Comparison of ENCODE assay signal across 32 cellular contexts in the genomic region with DNA sequence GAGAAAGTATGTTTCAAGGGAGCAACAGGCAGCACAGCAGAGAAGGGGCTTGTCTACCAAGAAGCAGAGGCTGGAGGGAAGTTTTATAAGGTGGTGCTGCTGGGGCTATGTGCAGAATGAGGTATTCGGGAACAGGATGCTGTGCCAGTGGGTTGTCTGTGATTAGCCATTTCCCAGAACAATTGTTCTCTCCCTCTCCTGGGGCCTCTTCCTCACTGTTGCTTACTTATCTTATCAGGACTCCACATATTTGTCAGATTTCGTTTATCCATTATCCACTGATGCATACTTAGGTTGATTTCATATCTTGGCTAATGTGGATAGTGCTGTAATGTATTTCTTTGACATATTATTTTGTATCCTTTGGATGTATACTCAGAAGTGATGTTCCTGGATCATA.
DNase-seq lines count a peak whose midpoint lies in the region; ATAC-seq and TF ChIP-seq lines count a peak whose summit lies in the region.
"Had no signal": no experiment of that assay in that cellular context is flagged by ENCODE, and none has a peak within 500 bp of the region (broad histone marks: within the 10 kb centered on the region; RNA-seq: fewer than 3 reads in every experiment).

No MANE protein-coding gene starts in this region.

- no peaks in the 10 kb centered on the region for H3K27me3 ChIP-seq in testis
- H3K27me3 ChIP-seq: colonic mucosa, pancreas had no signal

- peaks cover 14% of the 10 kb centered on the region for H3K27me3 Mint-ChIP-seq in activated CD8-positive, alpha-beta T cell treated with anti-CD3 and anti-CD28 coated beads, Interleukin-2, amount 10 ng/mL, durations not matched to agents 7 days and 5 days (ENCODE audit: low read depth)
- H3K27me3 Mint-ChIP-seq in activated CD8-positive, alpha-beta T cell treated with anti-CD3 and anti-CD28 coated beads for 36 hours: peaks cover 12% of the 10 kb centered on the region
- no peaks in the 10 kb centered on the region for H3K27me3 Mint-ChIP-seq in chondrocyte (ENCODE audit: low read depth)
- H3K27me3 Mint-ChIP-seq in effector memory CD8-positive, alpha-beta T cell: peaks cover 38 to 76% of the 10 kb centered on the region in 2 donors

- no peaks in the 10 kb centered on the region for H3K36me3 ChIP-seq in testis (ENCODE audit: low read depth, missing control alignments)
- H3K36me3 ChIP-seq: colonic mucosa, pancreas, thoracic aorta had no signal

- no peak for TF ChIP-seq POLR2A in testis (IDR thresholded peaks at IDR 0.05)

- no peak overlapping the region for H3K27ac ChIP-seq in testis
- H3K27ac ChIP-seq: colonic mucosa, pancreas, SK-N-MC, skin epidermis, thoracic aorta had no signal

- no peaks in the 10 kb centered on the region for H3K36me3 Mint-ChIP-seq in activated CD8-positive, alpha-beta T cell treated with anti-CD3 and anti-CD28 coated beads, Interleukin-2, amount 10 ng/mL, durations not matched to agents 7 days and 5 days (ENCODE audit: low read depth)
- no peaks in the 10 kb centered on the region for H3K36me3 Mint-ChIP-seq in activated CD8-positive, alpha-beta T cell treated with anti-CD3 and anti-CD28 coated beads for 36 hours (ENCODE audit: low read depth)
- H3K36me3 Mint-ChIP-seq in chondrocyte (ENCODE audit: low read depth): peaks cover 3% of the 10 kb centered on the region
- no peaks in the 10 kb centered on the region for H3K36me3 Mint-ChIP-seq in effector memory CD8-positive, alpha-beta T cell (ENCODE audit: insufficient read depth)
- H3K36me3 Mint-ChIP-seq: activated naive CD8-positive, alpha-beta T cell had no signal

- TF ChIP-seq CTCF in activated CD8-positive, alpha-beta T cell treated with anti-CD3 and anti-CD28 coated beads for 36 hours (IDR thresholded peaks at IDR 0.05): no peak
- TF ChIP-seq CTCF in chondrocyte (IDR thresholded peaks at IDR 0.05): no peak
- TF ChIP-seq CTCF in testis (IDR thresholded peaks at IDR 0.05): no peak

- H3K4me1 Mint-ChIP-seq in activated CD8-positive, alpha-beta T cell treated with anti-CD3 and anti-CD28 coated beads, Interleukin-2, amount 10 ng/mL, durations not matched to agents 7 days and 5 days (ENCODE audit: low read depth): no peaks in the 10 kb centered on the region
- H3K4me1 Mint-ChIP-seq in activated CD8-positive, alpha-beta T cell treated with anti-CD3 and anti-CD28 coated beads for 36 hours (ENCODE audit: low read depth): no peaks in the 10 kb centered on the region
- peaks cover 47% of the 10 kb centered on the region for H3K4me1 Mint-ChIP-seq in chondrocyte (ENCODE audit: low read depth)
- no peaks in the 10 kb centered on the region for H3K4me1 Mint-ChIP-seq in effector memory CD8-positive, alpha-beta T cell (ENCODE audit: low read depth in 2 of 2)
- H3K4me1 Mint-ChIP-seq: activated CD4-positive, alpha-beta T cell treated with anti-CD3 and anti-CD28 coated beads for 36 hours had no signal

- H3K9me3 Mint-ChIP-seq in activated CD8-positive, alpha-beta T cell treated with anti-CD3 and anti-CD28 coated beads, Interleukin-2, amount 10 ng/mL, durations not matched to agents 7 days and 5 days (ENCODE audit: insufficient read depth): no peaks in the 10 kb centered on the region
- H3K9me3 Mint-ChIP-seq in activated CD8-positive, alpha-beta T cell treated with anti-CD3 and anti-CD28 coated beads for 36 hours: peaks cover 2% of the 10 kb centered on the region
- H3K9me3 Mint-ChIP-seq in chondrocyte (ENCODE audit: low read depth): peaks cover 9% of the 10 kb centered on the region
- H3K9me3 Mint-ChIP-seq in effector memory CD8-positive, alpha-beta T cell: no peaks in the 10 kb centered on the region
- H3K9me3 Mint-ChIP-seq: activated T-helper 2 cell treated with anti-CD3 and anti-CD28 coated beads, Interferon-gamma antibody, Interleukin-2, Interleukin-4, amounts not matched to agents 10 μg/mL and 5 μg/mL and 100 μg/mL, durations not matched to agents 14 hours and 24 hours and 36 hours had no signal

- H3K4me3 Mint-ChIP-seq in activated CD8-positive, alpha-beta T cell treated with anti-CD3 and anti-CD28 coated beads, Interleukin-2, amount 10 ng/mL, durations not matched to agents 7 days and 5 days: no peak overlapping the region
- H3K4me3 Mint-ChIP-seq in activated CD8-positive, alpha-beta T cell treated with anti-CD3 and anti-CD28 coated beads for 36 hours: no peak overlapping the region
- H3K4me3 Mint-ChIP-seq in chondrocyte (ENCODE audit: unreplicated experiment): no peak overlapping the region
- H3K4me3 Mint-ChIP-seq in effector memory CD8-positive, alpha-beta T cell: no peak overlapping the region
- H3K4me3 Mint-ChIP-seq: activated CD4-positive, alpha-beta T cell treated with anti-CD3 and anti-CD28 coated beads for 36 hours; activated naive CD8-positive, alpha-beta T cell; nephron progenitor cell; T-helper 1 cell treated with Interleukin-12 subunit alpha and Interleukin-12 subunit beta and Interleukin-4 antibody, amounts not matched to agents 30 μg/mL and 1 μg/mL, for 36 hours had no signal

- POLR2A ChIA-PET in activated CD8-positive, alpha-beta T cell treated with anti-CD3 and anti-CD28 coated beads, Interleukin-2, amount 10 ng/mL, durations not matched to agents 7 days and 5 days (lab: Charles Lee): no interaction called here
- POLR2A ChIA-PET in activated CD8-positive, alpha-beta T cell treated with anti-CD3 and anti-CD28 coated beads for 36 hours (lab: Charles Lee): no interaction called here

- peak; percentile 9 for DNase-seq in activated CD8-positive, alpha-beta T cell treated with anti-CD3 and anti-CD28 coated beads, Interleukin-2, amount 10 ng/mL, durations not matched to agents 7 days and 5 days
- DNase-seq in activated CD8-positive, alpha-beta T cell treated with anti-CD3 and anti-CD28 coated beads for 36 hours: no peak
- DNase-seq in chondrocyte (ENCODE audit: low spot score): no peak
- peak; percentile 12 for DNase-seq in iPS-NIHi7 (ENCODE audit: extremely low spot score)
- DNase-seq in testis: peak; percentile 2
- no peak for DNase-seq in ecto neural progenitor cell (ENCODE audit: low spot score)
- DNase-seq in NCI-H2029 treated with DMSO at 0.1 percent for 48 hours (lab: John Stamatoyannopoulos, UW): no peak
- no peak for DNase-seq in effector memory CD8-positive, alpha-beta T cell
- DNase-seq: 8988T; activated CD4-positive, alpha-beta T cell treated with anti-CD3 and anti-CD28 coated beads for 36 hours; activated CD8-positive, alpha-beta memory T cell treated with anti-CD3 and anti-CD28 coated beads for 24 hours; activated T-cell treated with anti-CD3 and anti-CD28 coated beads for 4 hours; anterior cingulate cortex; colonic mucosa; effector memory CD4-positive, alpha-beta T cell; NCI-H1048; NCI-H187; NCI-H524 treated with DMSO at 0.1 percent for 48 hours; nephron progenitor cell; NK-92 treated with Interleukin-12 subunit alpha and Interleukin-12 subunit beta, amount 100 ng/mL, for 24 hours; pancreas; retina; stimulated activated naive CD8-positive, alpha-beta T cell treated with anti-CD3 and anti-CD28 coated beads, Interleukin-15, Interleukin-2, amounts not matched to agents 100 U/mL and 50 U/mL, for 24 hours had no signal

- CTCF ChIA-PET in activated CD8-positive, alpha-beta T cell treated with anti-CD3 and anti-CD28 coated beads, Interleukin-2, amount 10 ng/mL, durations not matched to agents 7 days and 5 days (lab: Charles Lee): no interaction called here
- CTCF ChIA-PET in activated CD8-positive, alpha-beta T cell treated with anti-CD3 and anti-CD28 coated beads for 36 hours (lab: Charles Lee): no interaction called here

- H3K9me3 ChIP-seq in testis: no peaks in the 10 kb centered on the region
- H3K9me3 ChIP-seq: colonic mucosa had no signal

- H3K4me1 ChIP-seq in testis: no peaks in the 10 kb centered on the region
- H3K4me1 ChIP-seq: colonic mucosa, pancreas had no signal

- H3K27ac Mint-ChIP-seq in activated CD8-positive, alpha-beta T cell treated with anti-CD3 and anti-CD28 coated beads, Interleukin-2, amount 10 ng/mL, durations not matched to agents 7 days and 5 days: no peak overlapping the region
- H3K27ac Mint-ChIP-seq in activated CD8-positive, alpha-beta T cell treated with anti-CD3 and anti-CD28 coated beads for 36 hours: no peak overlapping the region
- H3K27ac Mint-ChIP-seq in chondrocyte (ENCODE audit: unreplicated experiment): peak overlapping the region; percentile 38
- no peak overlapping the region for H3K27ac Mint-ChIP-seq in effector memory CD8-positive, alpha-beta T cell
- H3K27ac Mint-ChIP-seq: activated CD4-positive, alpha-beta T cell treated with anti-CD3 and anti-CD28 coated beads for 36 hours; activated naive CD8-positive, alpha-beta T cell; activated T-helper 2 cell treated with anti-CD3 and anti-CD28 coated beads, Interferon-gamma antibody, Interleukin-2, Interleukin-4, amounts not matched to agents 10 μg/mL and 5 μg/mL and 100 μg/mL, durations not matched to agents 14 hours and 24 hours and 36 hours; nephron progenitor cell; T-helper 1 cell treated with Interleukin-12 subunit alpha and Interleukin-12 subunit beta and Interleukin-4 antibody, amounts not matched to agents 30 μg/mL and 1 μg/mL, for 36 hours had no signal

- intact Hi-C loops in activated CD8-positive, alpha-beta T cell treated with anti-CD3 and anti-CD28 coated beads for 36 hours (cut with micrococcal nuclease): no loop called here
- intact Hi-C loops in testis (cut with DNase I; ENCODE audit: low total_unique reads): no loop called here

- 36 to 52% methylated on average over 2 of the region's 2 CpGs for WGBS in testis, 2 donors

- no peak for ATAC-seq in activated CD8-positive, alpha-beta T cell treated with anti-CD3 and anti-CD28 coated beads, Interleukin-2, amount 10 ng/mL, durations not matched to agents 7 days and 5 days
- ATAC-seq in activated CD8-positive, alpha-beta T cell treated with anti-CD3 and anti-CD28 coated beads for 36 hours: no peak
- no peak for ATAC-seq in effector memory CD8-positive, alpha-beta T cell (replicated peaks)
- ATAC-seq: activated CD4-positive, alpha-beta T cell treated with anti-CD3 and anti-CD28 coated beads for 36 hours; esophagus mucosa; HCT116; pancreas; stimulated activated naive CD8-positive, alpha-beta T cell treated with anti-CD3 and anti-CD28 coated beads, Interleukin-15, Interleukin-2, amounts not matched to agents 100 U/mL and 50 U/mL, for 24 hours had no signal

- H3K4me3 ChIP-seq in testis: no peak overlapping the region
- H3K4me3 ChIP-seq: colonic mucosa, lung, pancreas, SK-N-MC, skin epidermis, thoracic aorta had no signal

Comparison
In these comparisons a context has a peak if more than half of its experiments do, and no peak if none do; other contexts are left out.
1. DNase-seq: peak in activated CD8-positive, alpha-beta T cell treated with anti-CD3 and anti-CD28 coated beads, Interleukin-2, amount 10 ng/mL, durations not matched to agents 7 days and 5 days (single experiment), iPS-NIHi7 (single experiment) and testis (single experiment); none in activated CD8-positive, alpha-beta T cell treated with anti-CD3 and anti-CD28 coated beads for 36 hours (single experiment), chondrocyte (single experiment), ecto neural progenitor cell (single experiment), NCI-H2029 treated with DMSO at 0.1 percent for 48 hours (single experiment) and effector memory CD8-positive, alpha-beta T cell (0 of 3).